ENCODE assay signal across 8 cellular contexts in genomic region chr1:161119017-161119378, GRCh38. TPM values are rescaled to one million over a fixed set of nuclear protein-coding genes. Genes with fewer than 3 reads are reported as not detected.
DNase-seq lines count a peak whose midpoint lies in the region; ATAC-seq and TF ChIP-seq lines count a peak whose summit lies in the region.

No MANE protein-coding gene starts in this region.

- H3K4me1 Mint-ChIP-seq in activated CD8-positive, alpha-beta T cell treated with anti-CD3 and anti-CD28 coated beads for 36 hours (ENCODE audit: low read depth) = peaks cover 61% of the 10 kb centered on the region

- peaks cover 67% of the 10 kb centered on the region for H3K36me3 Mint-ChIP-seq in activated CD8-positive, alpha-beta T cell treated with anti-CD3 and anti-CD28 coated beads for 36 hours (ENCODE audit: low read depth)

- peak; percentile 56 for DNase-seq in DMS 273 (lab: John Stamatoyannopoulos, UW; ENCODE audit: unreplicated experiment)
- DNase-seq in DMS 273 treated with DMSO at 0.1 percent for 48 hours (lab: John Stamatoyannopoulos, UW) = no peak
- DNase-seq in activated CD8-positive, alpha-beta T cell treated with anti-CD3 and anti-CD28 coated beads for 36 hours = peak; percentile 66
- peak; percentile 73 for DNase-seq in Right ventricle myocardium superior
- DNase-seq in gastrocnemius medialis = peak in 1 of 2 donors; percentile 39
- no peak for DNase-seq in NCI-H2081 treated with DMSO at 0.1 percent for 48 hours (lab: John Stamatoyannopoulos, UW)
- no peak for DNase-seq in NCI-H69 (lab: John Stamatoyannopoulos, UW)

- no peak for TF ChIP-seq CTCF in activated CD8-positive, alpha-beta T cell treated with anti-CD3 and anti-CD28 coated beads for 36 hours (IDR thresholded peaks at IDR 0.05)
- no peak for TF ChIP-seq CTCF in gastrocnemius medialis (IDR thresholded peaks at IDR 0.05 in 4 of 5, conservative IDR thresholded peaks at IDR 0.05 in 1 of 5)

- POLR2A ChIA-PET in activated CD8-positive, alpha-beta T cell treated with anti-CD3 and anti-CD28 coated beads for 36 hours (lab: Charles Lee) = interaction anchor here (0.6 to 4.1 kb wide), 9 partner anchors 14 to 47 kb away, joined by 3 to 26 read pairs (median 3); partner anchors contain the start of genes KLHDC9, PPOX and UFC1

- peaks cover 0 to 43% of the 10 kb centered on the region in 2 donors for H3K36me3 ChIP-seq in gastrocnemius medialis

- H3K4me3 Mint-ChIP-seq in activated CD8-positive, alpha-beta T cell treated with anti-CD3 and anti-CD28 coated beads for 36 hours = peak overlapping the region; percentile 94

- intact Hi-C loops in activated CD8-positive, alpha-beta T cell treated with anti-CD3 and anti-CD28 coated beads for 36 hours (cut with micrococcal nuclease) = no loop called here
- intact Hi-C loops in Right ventricle myocardium superior (cut with DNase I) (no loop called here), gastrocnemius medialis (cut with DNase I; ENCODE audit: low total_unique reads) (loop anchor here (5.0 kb wide), 1 partner anchor 108 kb away; the partner anchor contains the start of gene TOMM40L)

- ATAC-seq in activated CD8-positive, alpha-beta T cell treated with anti-CD3 and anti-CD28 coated beads for 36 hours = no peak
- ATAC-seq in Right ventricle myocardium superior (ENCODE audit: poor library complexity) = peak; percentile 15
- no peak for ATAC-seq in gastrocnemius medialis
- ATAC-seq in HG03521 (IDR thresholded peaks at IDR 0.05; ENCODE audit: unreplicated experiment) = no peak

- in situ Hi-C loops in gastrocnemius medialis (cut with MboI; ENCODE audit: low sequenced_read_pairs in 4 of 4) = no loop called here

- no peaks in the 10 kb centered on the region for H3K9me3 ChIP-seq in gastrocnemius medialis

- H3K27ac Mint-ChIP-seq in activated CD8-positive, alpha-beta T cell treated with anti-CD3 and anti-CD28 coated beads for 36 hours = peak overlapping the region; percentile 92

- H3K27ac ChIP-seq in gastrocnemius medialis = peak overlapping the region; percentile 90 to 100 (median 98)

- H3K4me1 ChIP-seq in gastrocnemius medialis = peaks cover 46% of the 10 kb centered on the region in 2 donors

- no peaks in the 10 kb centered on the region for H3K27me3 Mint-ChIP-seq in activated CD8-positive, alpha-beta T cell treated with anti-CD3 and anti-CD28 coated beads for 36 hours

- H3K9me3 Mint-ChIP-seq in activated CD8-positive, alpha-beta T cell treated with anti-CD3 and anti-CD28 coated beads for 36 hours = no peaks in the 10 kb centered on the region

- TF ChIP-seq POLR2A in gastrocnemius medialis (IDR thresholded peaks at IDR 0.05) = no peak

- no peaks in the 10 kb centered on the region for H3K27me3 ChIP-seq in gastrocnemius medialis

- H3K4me3 ChIP-seq in gastrocnemius medialis = peak overlapping the region; percentile 83 to 100 (median 99)

- CTCF ChIA-PET in activated CD8-positive, alpha-beta T cell treated with anti-CD3 and anti-CD28 coated beads for 36 hours (lab: Charles Lee) = interaction anchor here (0.9 to 3.2 kb wide), 5 partner anchors 9 to 58 kb away, joined by 3 to 12 read pairs (median 3); no protein-coding TSS in a partner anchor

RNA-seq across cellular contexts. Expression of gene NIT1, which starts 1.1 kb away (rescaled TPM):
- total RNA-seq in activated CD8-positive, alpha-beta T cell treated with anti-CD3 and anti-CD28 coated beads for 36 hours = 10 to 100 TPM; 38.5 to 40.0 TPM
- 33.8 TPM for total RNA-seq in Right ventricle myocardium superior
- total RNA-seq in gastrocnemius medialis = 10 to 100 TPM; 16.1 to 20.4 (median 17.9) TPM

RNA-seq across cellular contexts. Expression of gene PFDN2, which starts 1.2 kb away (rescaled TPM):
- 100 to 1,000 TPM; 137 to 144 TPM for total RNA-seq in activated CD8-positive, alpha-beta T cell treated with anti-CD3 and anti-CD28 coated beads for 36 hours
- total RNA-seq in Right ventricle myocardium superior (62.3 TPM), gastrocnemius medialis (100 to 1,000 TPM in 1 of 4 donors, 10 to 100 TPM in 3; 62.4 to 106 (median 74.1) TPM)

RNA-seq across cellular contexts. Expression of gene DEDD, which starts 13.5 kb away (rescaled TPM):
- total RNA-seq in activated CD8-positive, alpha-beta T cell treated with anti-CD3 and anti-CD28 coated beads for 36 hours = 10 to 100 TPM; 30.4 to 37.0 TPM
- 26.6 TPM for total RNA-seq in Right ventricle myocardium superior
- total RNA-seq in gastrocnemius medialis = 10 to 100 TPM; 40.2 to 60.2 (median 46.3) TPM

RNA-seq across cellular contexts. Expression of gene KLHDC9, which starts 20.8 kb away (rescaled TPM):
- total RNA-seq in activated CD8-positive, alpha-beta T cell treated with anti-CD3 and anti-CD28 coated beads for 36 hours = under 1 TPM in 1 of 2 experiments, not detected in 1; 0.43 TPM
- 4.7 TPM for total RNA-seq in Right ventricle myocardium superior
- 1 to 10 TPM in 2 of 4 donors, under 1 TPM in 2; 0.89 to 2.4 (median 1.3) TPM for total RNA-seq in gastrocnemius medialis

RNA-seq across cellular contexts. Expression of gene NECTIN4, which starts 29.6 kb away (rescaled TPM):
- not detected for total RNA-seq in activated CD8-positive, alpha-beta T cell treated with anti-CD3 and anti-CD28 coated beads for 36 hours
- total RNA-seq in Right ventricle myocardium superior (not detected), gastrocnemius medialis (not detected)

Comparison
In these comparisons a context has a peak if more than half of its experiments do, and no peak if none do; other contexts are left out.
1. DNase-seq: peak in DMS 273 (single experiment), activated CD8-positive, alpha-beta T cell treated with anti-CD3 and anti-CD28 coated beads for 36 hours (single experiment) and Right ventricle myocardium superior (single experiment); none in DMS 273 treated with DMSO at 0.1 percent for 48 hours (single experiment), NCI-H2081 treated with DMSO at 0.1 percent for 48 hours (single experiment) and NCI-H69 (single experiment).